1 cellular context compared by ENCODE assay signal in genomic region chr15:64430000-64430735, GRCh38.
TF ChIP-seq lines count a peak whose summit lies in the region.

No MANE protein-coding gene starts in this region.

TF ChIP-seq in K562, 482 proteins besides CTCF, POLR2A, EP300 and RAD21 (continued from another document):
- TF ChIP-seq TBL1XR1 (IDR thresholded peaks at IDR 0.05; ENCODE audit: low read length in 2 of 2) (peak in 1 of 2 experiments; percentile 49; a peak in 1 of 4 replicates), FOXJ3 (CRISPR knock-in tag; IDR thresholded peaks at IDR 0.05) (no peak), ZNF384 (IDR thresholded peaks at IDR 0.05; ENCODE audit: low read depth, low read length) (peak; percentile 92)
